ENCODE assay signal across 1 cellular context in the genomic region with DNA sequence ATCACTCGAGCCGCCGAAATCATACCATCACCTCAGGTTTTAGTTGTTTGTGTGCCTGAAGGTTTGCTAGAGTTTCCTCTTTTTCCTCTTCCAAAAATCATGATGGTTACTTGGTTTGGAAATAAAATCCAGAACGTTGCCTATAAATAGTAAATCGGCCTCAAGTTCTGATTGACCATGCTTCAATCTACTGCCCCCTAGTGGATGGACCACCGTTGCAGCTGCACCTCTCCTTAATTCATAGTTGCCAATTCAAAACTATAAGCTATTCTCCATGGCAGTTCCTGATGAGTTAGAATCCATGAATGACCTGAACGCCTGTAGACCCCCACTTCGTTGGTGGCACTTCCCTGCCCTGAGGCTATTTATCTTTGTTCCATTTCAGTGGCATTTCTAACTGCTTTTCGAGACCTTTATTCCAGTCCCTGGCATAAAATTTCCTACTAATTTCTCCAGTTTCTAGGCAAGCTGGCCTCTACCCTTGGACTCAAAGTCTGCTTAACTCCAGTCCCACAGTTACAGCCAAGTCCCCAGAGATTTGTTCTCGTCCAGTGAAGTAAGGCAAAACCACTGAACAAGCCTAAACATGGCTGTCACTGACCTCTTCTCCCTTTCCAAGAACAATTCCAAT.
TF ChIP-seq lines count a peak whose summit lies in the region.

No MANE protein-coding gene starts in this region.

TF ChIP-seq in HepG2, 621 proteins besides CTCF, POLR2A, EP300 and RAD21 (continued from another document):
- TF ChIP-seq ZFP36 (IDR thresholded peaks at IDR 0.05; ENCODE audit: borderline replicate concordance, low read depth, low read length, partially characterized antibody) (no peak), ZSCAN12 (CRISPR knock-in tag; IDR thresholded peaks at IDR 0.05) (no peak), RNF2 (conservative IDR thresholded peaks at IDR 0.05; ENCODE audit: low read depth) (no peak), GATA4 (IDR thresholded peaks at IDR 0.05; ENCODE audit: borderline replicate concordance, low read depth) (no peak), RBFOX2 (IDR thresholded peaks at IDR 0.05; ENCODE audit: low read depth, low read length) (no peak)
- TF ChIP-seq, protein P1, sequence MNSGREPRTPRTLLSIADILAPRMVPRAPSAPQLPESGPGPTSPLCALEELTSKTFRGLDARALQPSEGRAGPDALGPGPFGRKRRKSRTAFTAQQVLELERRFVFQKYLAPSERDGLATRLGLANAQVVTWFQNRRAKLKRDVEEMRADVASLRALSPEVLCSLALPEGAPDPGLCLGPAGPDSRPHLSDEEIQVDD (CRISPR knock-in tag; IDR thresholded peaks at IDR 0.05; ENCODE audit: borderline replicate concordance) = no peak
